ENCODE assay signal across 20 cellular contexts in the genomic region with DNA sequence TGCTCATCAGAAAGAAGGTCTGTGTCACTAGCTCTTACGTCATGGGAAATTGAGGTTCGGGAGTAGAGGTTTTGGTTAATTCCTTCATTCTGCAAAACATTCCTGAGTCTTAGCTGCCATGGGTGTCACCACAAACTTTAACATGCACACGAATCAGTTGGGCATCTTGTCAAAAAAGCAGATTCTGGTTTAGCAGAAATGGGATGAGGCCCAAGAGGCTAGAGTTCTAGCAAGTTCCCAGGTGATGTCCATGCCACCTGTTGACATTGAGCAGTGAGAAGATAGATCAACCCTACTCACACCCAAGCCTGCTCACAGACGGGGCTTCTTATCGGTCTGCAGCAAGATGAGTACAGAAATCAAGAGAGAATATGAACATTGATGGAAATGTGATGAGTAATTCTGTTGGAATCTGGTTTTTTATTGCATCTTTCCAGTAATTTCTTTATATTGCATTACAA. TPM values are rescaled to one million over a fixed set of nuclear protein-coding genes. Genes with fewer than 3 reads are reported as not detected.
A peak's percentile ranks its signal among the peaks of the same experiment; 100 is the strongest.
DNase-seq lines count a peak whose midpoint lies in the region; ATAC-seq, FAIRE-seq and TF ChIP-seq lines count a peak whose summit lies in the region.
"Had no signal": no experiment of that assay in that cellular context is flagged by ENCODE, and none has a peak within 500 bp of the region (broad histone marks: within the 10 kb centered on the region; RNA-seq: fewer than 3 reads in every experiment).

No MANE protein-coding gene starts in this region.

- dilution Hi-C loops in keratinocyte (cut with MboI; ENCODE audit: extremely low pct_ligation_motif_present, low sequenced_read_pairs): no loop called here

- DNase-seq in AG10803 (ENCODE audit: low read depth): peak; percentile 95
- peak; percentile 41 for DNase-seq in HTR-8/SVneo (ENCODE audit: insufficient read length, low spot score)
- peak; percentile 61 for DNase-seq in brain microvascular endothelial cell
- DNase-seq in keratinocyte (ENCODE audit: low read depth, low spot score): no peak
- no peak for DNase-seq in GM12892 (ENCODE audit: insufficient read length)
- no peak for DNase-seq in T-helper 2 cell treated with Interferon-gamma antibody and Interleukin-4, amounts not matched to agents 5 μg/mL and 100 μg/mL, for 36 hours (ENCODE audit: low spot score)
- DNase-seq in NCI-H146 treated with DMSO at 0.1 percent for 48 hours (lab: John Stamatoyannopoulos, UW; ENCODE audit: unreplicated experiment): no peak
- no peak for DNase-seq in left colon
- DNase-seq: activated CD4-positive, alpha-beta memory T cell treated with anti-CD3 and anti-CD28 coated beads for 36 hours; anterior cingulate cortex; BE2C; mesenchymal stem cell; NCI-H1436; NCI-H446 treated with DMSO at 0.1 percent for 48 hours; trophoblast cell had no signal

- H3K4me3 Mint-ChIP-seq in T-helper 2 cell treated with Interferon-gamma antibody and Interleukin-4, amounts not matched to agents 5 μg/mL and 100 μg/mL, for 36 hours: no peak overlapping the region
- H3K4me3 Mint-ChIP-seq: activated CD4-positive, alpha-beta memory T cell treated with anti-CD3 and anti-CD28 coated beads for 36 hours; stimulated activated effector memory CD8-positive, alpha-beta T cell treated with anti-CD3 and anti-CD28 coated beads, Interleukin-12 subunit alpha, Interleukin-12 subunit beta, amount 100 ng/mL, for 72 hours had no signal

- peaks cover 26% of the 10 kb centered on the region for H3K27me3 Mint-ChIP-seq in T-helper 2 cell treated with Interferon-gamma antibody and Interleukin-4, amounts not matched to agents 5 μg/mL and 100 μg/mL, for 36 hours (ENCODE audit: low read depth)

- no peak for ATAC-seq in left colon
- ATAC-seq: K562; stimulated activated effector memory CD8-positive, alpha-beta T cell treated with anti-CD3 and anti-CD28 coated beads, Interleukin-12 subunit alpha, Interleukin-12 subunit beta, amount 100 ng/mL, for 72 hours had no signal

- no peaks in the 10 kb centered on the region for H3K9me1 ChIP-seq in keratinocyte (ENCODE audit: control insufficient read depth, extremely low read depth, insufficient read depth, low read length)

- peaks cover 43% of the 10 kb centered on the region for H3K4me1 ChIP-seq in keratinocyte (ENCODE audit: control insufficient read depth, extremely low read depth, insufficient read depth, low read length)
- H3K4me1 ChIP-seq: BE2C had no signal

- no peak overlapping the region for H2AFZ ChIP-seq in keratinocyte (ENCODE audit: control insufficient read depth, low read length)

- H3K79me2 ChIP-seq in keratinocyte (ENCODE audit: control insufficient read depth, insufficient read depth, low read length): no peaks in the 10 kb centered on the region

- in situ Hi-C loops in brain microvascular endothelial cell (cut with HindIII; ENCODE audit: low pct_ligation_motif_present, low sequenced_read_pairs): no loop called here

- no peaks in the 10 kb centered on the region for H3K9me3 Mint-ChIP-seq in T-helper 2 cell treated with Interferon-gamma antibody and Interleukin-4, amounts not matched to agents 5 μg/mL and 100 μg/mL, for 36 hours
- H3K9me3 Mint-ChIP-seq: activated CD4-positive, alpha-beta memory T cell treated with anti-CD3 and anti-CD28 coated beads for 36 hours; stimulated activated effector memory CD8-positive, alpha-beta T cell treated with anti-CD3 and anti-CD28 coated beads, Interleukin-12 subunit alpha, Interleukin-12 subunit beta, amount 100 ng/mL, for 72 hours had no signal

- H3K36me3 ChIP-seq in brain microvascular endothelial cell (replicated peaks) (no peaks in the 10 kb centered on the region), keratinocyte (ENCODE audit: control insufficient read depth in 2 of 2, extremely low read depth in 1 of 2, insufficient read depth in 2 of 2, low read length in 2 of 2) (no peaks in the 10 kb centered on the region)
- H3K36me3 ChIP-seq: BE2C, SJSA1 had no signal

- no peak overlapping the region for H3K27ac Mint-ChIP-seq in T-helper 2 cell treated with Interferon-gamma antibody and Interleukin-4, amounts not matched to agents 5 μg/mL and 100 μg/mL, for 36 hours
- H3K27ac Mint-ChIP-seq: activated CD4-positive, alpha-beta memory T cell treated with anti-CD3 and anti-CD28 coated beads for 36 hours; stimulated activated effector memory CD8-positive, alpha-beta T cell treated with anti-CD3 and anti-CD28 coated beads, Interleukin-12 subunit alpha, Interleukin-12 subunit beta, amount 100 ng/mL, for 72 hours had no signal

- no peaks in the 10 kb centered on the region for H3K36me3 Mint-ChIP-seq in T-helper 2 cell treated with Interferon-gamma antibody and Interleukin-4, amounts not matched to agents 5 μg/mL and 100 μg/mL, for 36 hours (ENCODE audit: low read depth)
- H3K36me3 Mint-ChIP-seq: activated CD4-positive, alpha-beta memory T cell treated with anti-CD3 and anti-CD28 coated beads for 36 hours; stimulated activated effector memory CD8-positive, alpha-beta T cell treated with anti-CD3 and anti-CD28 coated beads, Interleukin-12 subunit alpha, Interleukin-12 subunit beta, amount 100 ng/mL, for 72 hours had no signal

- H3K27me3 ChIP-seq in brain microvascular endothelial cell (replicated peaks): no peaks in the 10 kb centered on the region
- H3K27me3 ChIP-seq in keratinocyte (ENCODE audit: control insufficient read depth, extremely low read depth, insufficient read depth, low read length): no peaks in the 10 kb centered on the region
- H3K27me3 ChIP-seq: SJSA1 had no signal

- H3K4me3 ChIP-seq in AG10803 (ENCODE audit: low read length): no peak overlapping the region
- no peak overlapping the region for H3K4me3 ChIP-seq in brain microvascular endothelial cell (ENCODE audit: low read depth, low read length)
- no peak overlapping the region for H3K4me3 ChIP-seq in keratinocyte (ENCODE audit: control insufficient read depth in 2 of 3, extremely low read depth in 1 of 3, insufficient read depth in 2 of 3, low read depth in 1 of 3, low read length in 3 of 3)
- H3K4me3 ChIP-seq: K562, SJSA1 had no signal

- no peak overlapping the region for H3K4me2 ChIP-seq in keratinocyte (ENCODE audit: control insufficient read depth, extremely low read depth, insufficient read depth, low read depth, low read length)

- H3K27ac ChIP-seq in brain microvascular endothelial cell (peak overlapping the region; percentile 58), keratinocyte (ENCODE audit: control insufficient read depth, insufficient read depth, low read length) (no peak overlapping the region)
- H3K27ac ChIP-seq: SJSA1 had no signal

- FAIRE-seq in HTR-8/SVneo (lab: Jason Lieb, UNC) (peak; percentile 71), keratinocyte (lab: Jason Lieb, UNC) (peak; percentile 63), GM12892 (lab: Jason Lieb, UNC) (no peak)
- FAIRE-seq: frontal cortex, H1, K562 had no signal

- no peaks in the 10 kb centered on the region for H4K20me1 ChIP-seq in keratinocyte (ENCODE audit: control insufficient read depth, extremely low read depth, insufficient read depth, low read length)

- H3K9me3 ChIP-seq in keratinocyte (ENCODE audit: control insufficient read depth, low read depth, low read length): no peaks in the 10 kb centered on the region
- H3K9me3 ChIP-seq: BE2C, SJSA1 had no signal

- no peaks in the 10 kb centered on the region for H3K4me1 Mint-ChIP-seq in T-helper 2 cell treated with Interferon-gamma antibody and Interleukin-4, amounts not matched to agents 5 μg/mL and 100 μg/mL, for 36 hours (ENCODE audit: low read depth)

- TF ChIP-seq POLR2A in GM12892 (IDR thresholded peaks at IDR 0.05; ENCODE audit: low read depth, low read length): no peak

- intact Hi-C loops in left colon (cut with DNase I, micrococcal nuclease): no loop called here

- no peak overlapping the region for H3K9ac ChIP-seq in keratinocyte (ENCODE audit: control insufficient read depth, extremely low read depth, insufficient read depth, low read length)

- TF ChIP-seq CTCF in AG10803 (conservative IDR thresholded peaks at IDR 0.05; ENCODE audit: low read length) (no peak), brain microvascular endothelial cell (IDR thresholded peaks at IDR 0.05; ENCODE audit: low read depth, low read length, missing control alignments) (no peak), keratinocyte (optimal IDR thresholded peaks at IDR 0.05 in 1 of 3, IDR thresholded peaks at IDR 0.05 in 1 of 3, conservative IDR thresholded peaks at IDR 0.05 in 1 of 3; ENCODE audit: extremely low read depth in 1 of 3, insufficient read depth in 2 of 3, low read length in 3 of 3) (no peak)

RNA-seq across cellular contexts. Expression of a gene that starts 11.7 kb away (rescaled TPM):
- polyA plus RNA-seq in keratinocyte: 0.79 to 4.7 TPM (median 1.2 TPM) in 3 replicates
- 0.81 TPM for polyA plus RNA-seq in keratinocyte (2011; ENCODE audit: low read depth)
- 2.4 and 3.9 TPM in 2 replicates for polyA plus RNA-seq in keratinocyte (2011; cell fraction: cytosol; rRNA removed)
- 3.8 and 5.2 TPM in 2 replicates for polyA plus RNA-seq in keratinocyte (2011; cell fraction: nucleus; rRNA removed)
- polyA plus RNA-seq in keratinocyte (2012; ENCODE audit: low replicate concordance): 2.0 and 8.7 TPM in 2 replicates
- polyA minus RNA-seq in keratinocyte: 2.1 to 15.3 TPM (median 4.6 TPM) in 3 replicates
- 6.1 TPM for polyA minus RNA-seq in keratinocyte (2011; cell fraction: cytosol; rRNA and poly(A)+ RNA removed)
- polyA minus RNA-seq in keratinocyte (2011; cell fraction: nucleus; rRNA and poly(A)+ RNA removed): 6.9 and 8.9 TPM in 2 replicates
- 9.4 TPM for polyA plus RNA-seq in GM12892 (2012; ENCODE audit: missing spikeins)
- total RNA-seq in left colon: 10 to 100 TPM; 22.9 to 26.3 TPM

Comparison
In these comparisons a context has a peak if more than half of its experiments do, and no peak if none do; other contexts are left out.
1. DNase-seq: peak in AG10803 (single experiment), HTR-8/SVneo (single experiment) and brain microvascular endothelial cell (single experiment); none in keratinocyte (single experiment), GM12892 (single experiment), T-helper 2 cell treated with Interferon-gamma antibody and Interleukin-4, amounts not matched to agents 5 μg/mL and 100 μg/mL, for 36 hours (single experiment), NCI-H146 treated with DMSO at 0.1 percent for 48 hours (single experiment) and left colon (0 of 2).